8 cellular contexts compared by ENCODE assay signal in genomic region chr14:92651106-92651792, GRCh38.
A peak's percentile ranks its signal among the peaks of the same experiment; 100 is the strongest.
DNase-seq lines count a peak whose midpoint lies in the region; ATAC-seq lines count a peak whose summit lies in the region.

No MANE protein-coding gene starts in this region.

- no peaks in the 10 kb centered on the region for H3K9me3 Mint-ChIP-seq in activated T-helper 17 cell treated with anti-CD3 and anti-CD28 coated beads, Interleukin-2, amount 50 U/mL, for 72 hours
- no peaks in the 10 kb centered on the region for H3K9me3 Mint-ChIP-seq in memory B cell
- H3K9me3 Mint-ChIP-seq in stimulated activated naive CD8-positive, alpha-beta T cell treated with anti-CD3 and anti-CD28 coated beads, Interleukin-15, Interleukin-2, amounts not matched to agents 100 ng/mL and 50 ng/mL, for 24 hours = no peaks in the 10 kb centered on the region

- H3K36me3 Mint-ChIP-seq in activated T-helper 17 cell treated with anti-CD3 and anti-CD28 coated beads, Interleukin-2, amount 50 U/mL, for 72 hours (ENCODE audit: low read depth) = peaks cover 50% of the 10 kb centered on the region
- peaks cover 21% of the 10 kb centered on the region for H3K36me3 Mint-ChIP-seq in memory B cell
- peaks cover 42% of the 10 kb centered on the region for H3K36me3 Mint-ChIP-seq in stimulated activated naive CD8-positive, alpha-beta T cell treated with anti-CD3 and anti-CD28 coated beads, Interleukin-15, Interleukin-2, amounts not matched to agents 100 ng/mL and 50 ng/mL, for 24 hours (ENCODE audit: low read depth)

- DNase-seq in GF-D8 (lab: John Stamatoyannopoulos, UW) = peak; percentile 51
- peak; percentile 91 to 93 for DNase-seq in NOMO-1 (lab: John Stamatoyannopoulos, UW; ENCODE audit: unreplicated experiment in 2 of 2)
- peak; percentile 69 to 71 for DNase-seq in memory B cell (ENCODE audit: low spot score in 2 of 2)
- no peak for DNase-seq in retina
- no peak for DNase-seq in NCI-H1417 treated with DMSO at 0.1 percent for 48 hours (lab: John Stamatoyannopoulos, UW)

- H3K27ac Mint-ChIP-seq in activated T-helper 17 cell treated with anti-CD3 and anti-CD28 coated beads, Interleukin-2, amount 50 U/mL, for 72 hours = peak overlapping the region; percentile 93
- peak overlapping the region; percentile 99 for H3K27ac Mint-ChIP-seq in memory B cell
- H3K27ac Mint-ChIP-seq in stimulated activated naive CD8-positive, alpha-beta T cell treated with anti-CD3 and anti-CD28 coated beads, Interleukin-15, Interleukin-2, amounts not matched to agents 100 ng/mL and 50 ng/mL, for 24 hours = peak overlapping the region; percentile 99

- peaks cover 54% of the 10 kb centered on the region for H3K4me1 Mint-ChIP-seq in activated T-helper 17 cell treated with anti-CD3 and anti-CD28 coated beads, Interleukin-2, amount 50 U/mL, for 72 hours
- H3K4me1 Mint-ChIP-seq in memory B cell = peaks cover 47% of the 10 kb centered on the region
- H3K4me1 Mint-ChIP-seq in stimulated activated naive CD8-positive, alpha-beta T cell treated with anti-CD3 and anti-CD28 coated beads, Interleukin-15, Interleukin-2, amounts not matched to agents 100 ng/mL and 50 ng/mL, for 24 hours (ENCODE audit: low read depth) = peaks cover 84% of the 10 kb centered on the region

- H3K27me3 Mint-ChIP-seq in activated T-helper 17 cell treated with anti-CD3 and anti-CD28 coated beads, Interleukin-2, amount 50 U/mL, for 72 hours = no peaks in the 10 kb centered on the region
- H3K27me3 Mint-ChIP-seq in memory B cell = no peaks in the 10 kb centered on the region
- no peaks in the 10 kb centered on the region for H3K27me3 Mint-ChIP-seq in stimulated activated naive CD8-positive, alpha-beta T cell treated with anti-CD3 and anti-CD28 coated beads, Interleukin-15, Interleukin-2, amounts not matched to agents 100 ng/mL and 50 ng/mL, for 24 hours

- peak overlapping the region; percentile 99 for H3K4me3 Mint-ChIP-seq in activated T-helper 17 cell treated with anti-CD3 and anti-CD28 coated beads, Interleukin-2, amount 50 U/mL, for 72 hours
- H3K4me3 Mint-ChIP-seq in memory B cell = peak overlapping the region; percentile 96
- H3K4me3 Mint-ChIP-seq in stimulated activated naive CD8-positive, alpha-beta T cell treated with anti-CD3 and anti-CD28 coated beads, Interleukin-15, Interleukin-2, amounts not matched to agents 100 ng/mL and 50 ng/mL, for 24 hours = peak overlapping the region; percentile 99

- ATAC-seq in GM21737 (IDR thresholded peaks at IDR 0.05; ENCODE audit: unreplicated experiment) (peak; percentile 47), memory B cell (ENCODE audit: low read depth) (peak; percentile 82)
- ATAC-seq in activated T-helper 17 cell treated with anti-CD3 and anti-CD28 coated beads, Interleukin-2, amount 50 U/mL, for 72 hours (replicated peaks) = peak; percentile 84

Comparison
In these comparisons a context has a peak if more than half of its experiments do, and no peak if none do; other contexts are left out.
1. DNase-seq: peak in GF-D8 (single experiment), NOMO-1 (2 of 2) and memory B cell (2 of 2); none in retina (single experiment) and NCI-H1417 treated with DMSO at 0.1 percent for 48 hours (single experiment).
2. Peak in every context shown above with its lines, with median percentiles within 50 percentile points of each other: ATAC-seq, H3K27ac Mint-ChIP-seq and H3K4me3 Mint-ChIP-seq.